ENCODE assay signal across 13 cellular contexts in the genomic region with DNA sequence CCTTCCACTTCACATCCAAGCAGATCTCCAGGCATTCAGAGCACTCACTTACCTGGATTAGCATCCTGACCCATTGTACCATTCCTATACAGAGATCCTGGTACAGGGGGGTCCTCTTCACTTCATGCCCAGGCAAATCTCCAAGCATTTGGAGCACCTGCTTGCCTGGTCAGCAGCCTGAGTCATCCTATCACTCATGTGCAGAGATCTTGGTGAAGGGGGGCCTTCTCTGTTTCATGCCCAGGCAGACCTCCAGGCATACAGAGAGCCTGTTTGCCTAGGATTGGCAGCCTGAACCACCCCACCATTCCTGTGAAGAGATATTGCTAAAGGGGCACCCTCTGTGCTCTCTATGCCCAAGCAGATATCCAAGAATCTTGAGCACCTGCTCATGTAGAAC.
A peak's percentile ranks its signal among the peaks of the same experiment; 100 is the strongest.
DNase-seq lines count a peak whose midpoint lies in the region; FAIRE-seq and TF ChIP-seq lines count a peak whose summit lies in the region.
"Had no signal": no experiment of that assay in that cellular context is flagged by ENCODE, and none has a peak within 500 bp of the region (broad histone marks: within the 10 kb centered on the region; RNA-seq: fewer than 3 reads in every experiment).

No MANE protein-coding gene starts in this region.

- no peaks in the 10 kb centered on the region for H3K79me1 ChIP-seq in neuronal stem cell (ENCODE audit: low read depth, low read length)

- no peak overlapping the region for H4K8ac ChIP-seq in neuronal stem cell (ENCODE audit: low read depth, low read length)

- no peak overlapping the region for H2BK5ac ChIP-seq in neuronal stem cell (ENCODE audit: low read length)

- H3K4me3 ChIP-seq in bronchial epithelial cell (ENCODE audit: low read depth, low read length) (no peak overlapping the region), neuronal stem cell (ENCODE audit: low read length in 2 of 2) (no peak overlapping the region)
- H3K4me3 ChIP-seq: GM23338 had no signal

- no peak overlapping the region for H2AK5ac ChIP-seq in neuronal stem cell (ENCODE audit: low read depth, low read length)

- H3K14ac ChIP-seq in neuronal stem cell (ENCODE audit: low read length): no peak overlapping the region

- H2AFZ ChIP-seq in neuronal stem cell (ENCODE audit: low read length): no peak overlapping the region
- H2AFZ ChIP-seq: GM23338 had no signal

- H3K27ac ChIP-seq in neuronal stem cell (replicated peaks; ENCODE audit: low read length): no peak overlapping the region
- H3K27ac ChIP-seq: HL-60 had no signal

- H2BK120ac ChIP-seq in neuronal stem cell (ENCODE audit: low read depth, low read length): no peak overlapping the region

- no peak overlapping the region for H2BK12ac ChIP-seq in neuronal stem cell (ENCODE audit: low read length)

- H3K18ac ChIP-seq in neuronal stem cell (ENCODE audit: low read length): no peak overlapping the region

- FAIRE-seq in bronchial epithelial cell (lab: Jason Lieb, UNC): peak; percentile 28
- FAIRE-seq: A204.1, H54 had no signal

- no peaks in the 10 kb centered on the region for H3K4me1 ChIP-seq in neuronal stem cell (ENCODE audit: control insufficient read depth in 2 of 2, insufficient read depth in 1 of 2, low read depth in 1 of 2, low read length in 2 of 2)
- H3K4me1 ChIP-seq: BE2C had no signal

- no peak overlapping the region for H3K4ac ChIP-seq in neuronal stem cell (ENCODE audit: low read length)

- DNase-seq in LHCN-M2 (ENCODE audit: low read depth): peak; percentile 32
- DNase-seq in bronchial epithelial cell (ENCODE audit: low read depth): peak; percentile 35
- no peak for DNase-seq in neuronal stem cell (ENCODE audit: low spot score)
- DNase-seq in amniotic stem cell (lab: John Stamatoyannopoulos, UW): no peak
- no peak for DNase-seq in GM19240 (ENCODE audit: insufficient read length, low spot score)
- no peak for DNase-seq in anterior cingulate cortex (lab: John Stamatoyannopoulos, UW)
- DNase-seq: CD8-positive, alpha-beta memory T cell; DMS 273 treated with DMSO at 0.1 percent for 48 hours had no signal

- TF ChIP-seq CTCF in bronchial epithelial cell (IDR thresholded peaks at IDR 0.05; ENCODE audit: insufficient read depth, low read length, severe bottlenecking): no peak

- H3K27me3 ChIP-seq in bronchial epithelial cell (ENCODE audit: control insufficient read depth, insufficient read depth, low read length) (no peaks in the 10 kb centered on the region), neuronal stem cell (ENCODE audit: control insufficient read depth in 3 of 3, insufficient read depth in 3 of 3, low read depth in 1 of 3, low read length in 3 of 3) (no peaks in the 10 kb centered on the region)
- H3K27me3 ChIP-seq: BE2C had no signal

- no peak overlapping the region for H4K91ac ChIP-seq in neuronal stem cell (ENCODE audit: low read depth, low read length, poor library complexity)

- H3K36me3 ChIP-seq in bronchial epithelial cell (ENCODE audit: control insufficient read depth, insufficient read depth, low read length): no peaks in the 10 kb centered on the region
- no peaks in the 10 kb centered on the region for H3K36me3 ChIP-seq in neuronal stem cell (replicated peaks in 1 of 2; ENCODE audit: control insufficient read depth in 2 of 2, insufficient read depth in 2 of 2, low read length in 2 of 2)
- H3K36me3 ChIP-seq: BE2C had no signal

- H3K9me3 ChIP-seq in neuronal stem cell (replicated peaks in 1 of 2; ENCODE audit: control insufficient read depth in 2 of 2, insufficient read depth in 1 of 2, low read depth in 1 of 2, low read length in 2 of 2): peaks cover 0 to 4% of the 10 kb centered on the region in 2 donors
- H3K9me3 ChIP-seq: BE2C had no signal

- no peak overlapping the region for H3K4me2 ChIP-seq in neuronal stem cell (ENCODE audit: insufficient read depth, low read length, poor library complexity, severe bottlenecking)
- H3K4me2 ChIP-seq: GM23338 had no signal

- H3K23ac ChIP-seq in neuronal stem cell (ENCODE audit: low read depth, low read length, poor library complexity): no peak overlapping the region

- H3K9ac ChIP-seq in neuronal stem cell (ENCODE audit: low read depth, low read length, poor library complexity): no peak overlapping the region

- H2BK15ac ChIP-seq in neuronal stem cell (ENCODE audit: low read length): peak overlapping the region; percentile 45

Comparison
In these comparisons a context has a peak if more than half of its experiments do, and no peak if none do; other contexts are left out.
1. DNase-seq: peak in LHCN-M2 (single experiment) and bronchial epithelial cell (single experiment); none in neuronal stem cell (single experiment), amniotic stem cell (single experiment), GM19240 (single experiment) and anterior cingulate cortex (0 of 58).